Comparison of ENCODE assay signal across 17 cellular contexts in genomic region chr6:121314407-121315112, GRCh38. TPM values are rescaled to one million over a fixed set of nuclear protein-coding genes. Genes with fewer than 3 reads are reported as not detected.
A peak's percentile ranks its signal among the peaks of the same experiment; 100 is the strongest.
DNase-seq lines count a peak whose midpoint lies in the region; ATAC-seq and TF ChIP-seq lines count a peak whose summit lies in the region.
"Had no signal": no experiment of that assay in that cellular context is flagged by ENCODE, and none has a peak within 500 bp of the region (broad histone marks: within the 10 kb centered on the region; RNA-seq: fewer than 3 reads in every experiment).

No MANE protein-coding gene starts in this region.

- H3K4me1 Mint-ChIP-seq in T-helper 17 cell (no peaks in the 10 kb centered on the region), progenitor cell of endocrine pancreas (ENCODE audit: low read depth) (no peaks in the 10 kb centered on the region)
- H3K4me1 Mint-ChIP-seq: CD8-positive, alpha-beta memory T cell had no signal

- peak overlapping the region; percentile 47 to 69 (median 64) for H3K27ac ChIP-seq in transverse colon
- H3K27ac ChIP-seq in upper lobe of right lung: no peak overlapping the region
- H3K27ac ChIP-seq: BLaER1 had no signal

- peaks cover 8% of the 10 kb centered on the region for H3K4me1 ChIP-seq in mucosa of descending colon (ENCODE audit: low read depth)
- H3K4me1 ChIP-seq in transverse colon: peaks cover 0 to 32% (median 11%) of the 10 kb centered on the region in 4 donors
- H3K4me1 ChIP-seq in upper lobe of right lung: no peaks in the 10 kb centered on the region
- H3K4me1 ChIP-seq: BLaER1 had no signal

- TF ChIP-seq CTCF in mucosa of descending colon (IDR thresholded peaks at IDR 0.05) (no peak), transverse colon (IDR thresholded peaks at IDR 0.05) (no peak), progenitor cell of endocrine pancreas (IDR thresholded peaks at IDR 0.05; ENCODE audit: unreplicated experiment) (no peak), upper lobe of right lung (IDR thresholded peaks at IDR 0.05) (no peak)

- H3K36me3 Mint-ChIP-seq in T-helper 17 cell (ENCODE audit: low read depth) (peaks cover 3% of the 10 kb centered on the region), progenitor cell of endocrine pancreas (ENCODE audit: insufficient read depth) (peaks cover 8% of the 10 kb centered on the region)
- H3K36me3 Mint-ChIP-seq: CD14-positive monocyte had no signal

- ATAC-seq in T-helper 17 cell: no peak
- peak; percentile 98 for ATAC-seq in mucosa of descending colon
- ATAC-seq in upper lobe of right lung: no peak

- peaks cover 4% of the 10 kb centered on the region for H3K9me3 Mint-ChIP-seq in progenitor cell of endocrine pancreas (ENCODE audit: low read depth)
- H3K9me3 Mint-ChIP-seq: CD8-positive, alpha-beta memory T cell had no signal

- no peaks in the 10 kb centered on the region for H3K27me3 Mint-ChIP-seq in T-helper 17 cell
- H3K27me3 Mint-ChIP-seq in progenitor cell of endocrine pancreas: no peaks in the 10 kb centered on the region
- H3K27me3 Mint-ChIP-seq: B cell; CD4-positive, alpha-beta T cell; CD8-positive, alpha-beta memory T cell had no signal

- peak overlapping the region; percentile 59 for H3K27ac Mint-ChIP-seq in T-helper 17 cell
- H3K27ac Mint-ChIP-seq in progenitor cell of endocrine pancreas: no peak overlapping the region
- H3K27ac Mint-ChIP-seq: B cell; CD4-positive, alpha-beta T cell had no signal

- H3K4me3 Mint-ChIP-seq in T-helper 17 cell (no peak overlapping the region), progenitor cell of endocrine pancreas (ENCODE audit: low read depth) (no peak overlapping the region)
- H3K4me3 Mint-ChIP-seq: B cell; CD14-positive monocyte; CD4-positive, alpha-beta T cell; CD8-positive, alpha-beta memory T cell had no signal

- TF ChIP-seq POLR2A in transverse colon (IDR thresholded peaks at IDR 0.05): no peak

- H3K4me3 ChIP-seq in mucosa of descending colon: no peak overlapping the region
- no peak overlapping the region for H3K4me3 ChIP-seq in transverse colon
- no peak overlapping the region for H3K4me3 ChIP-seq in upper lobe of right lung
- H3K4me3 ChIP-seq: BLaER1 had no signal

- H3K9me3 ChIP-seq in T-helper 17 cell (ENCODE audit: control insufficient read depth, low read length, poor library complexity, severe bottlenecking) (no peaks in the 10 kb centered on the region), mucosa of descending colon (no peaks in the 10 kb centered on the region), transverse colon (no peaks in the 10 kb centered on the region), upper lobe of right lung (no peaks in the 10 kb centered on the region)
- H3K9me3 ChIP-seq: BLaER1 had no signal

- intact Hi-C loops in mucosa of descending colon (cut with DNase I, micrococcal nuclease) (loop anchor here in 1 of 2 donors (10.0 kb wide), 1 partner anchor 80 kb away; no protein-coding TSS in a partner anchor), transverse colon (cut with DNase I; ENCODE audit: low total_unique reads) (no loop called here), upper lobe of right lung (cut with DNase I) (no loop called here)

- WGBS in transverse colon (ENCODE audit: low coverage in 1 of 2), 2 donors: 66 to 79% methylated on average over 6 of the region's 6 CpGs

- in situ Hi-C loops in transverse colon (cut with MboI; ENCODE audit: low pct_ligation_motif_present in 1 of 4, low pct_unique_long_range_greater_than_20kb in 1 of 4, low sequenced_read_pairs in 3 of 4) (no loop called here), G401 (cut with HindIII; ENCODE audit: low sequenced_read_pairs) (loop anchor here (25.0 kb wide), 1 partner anchor 252 kb away; no protein-coding TSS in a partner anchor)

- H3K36me3 ChIP-seq in mucosa of descending colon (ENCODE audit: low read depth) (no peaks in the 10 kb centered on the region), transverse colon (no peaks in the 10 kb centered on the region), upper lobe of right lung (no peaks in the 10 kb centered on the region)

- no peak for TF ChIP-seq EP300 in transverse colon (IDR thresholded peaks at IDR 0.05; ENCODE audit: low read depth)

- H3K27me3 ChIP-seq in transverse colon (no peaks in the 10 kb centered on the region), upper lobe of right lung (no peaks in the 10 kb centered on the region)
- H3K27me3 ChIP-seq: BLaER1 had no signal

- DNase-seq in T-helper 17 cell: no peak
- DNase-seq in mucosa of descending colon: peak in 1 of 3 donors; percentile 31
- no peak for DNase-seq in transverse colon
- no peak for DNase-seq in G401 (ENCODE audit: low spot score)
- DNase-seq in progenitor cell of endocrine pancreas (ENCODE audit: low spot score, unreplicated experiment): no peak
- no peak for DNase-seq in upper lobe of right lung
- DNase-seq: CD4-positive, alpha-beta T cell; CD8-positive, alpha-beta memory T cell; DMS 273 treated with DMSO at 0.1 percent for 48 hours; DMS79; EL; GF-D8; GOT3; HCEC 1CT had no signal

RNA-seq across cellular contexts. Expression of gene TBC1D32, which starts 19.7 kb away (rescaled TPM):
- total RNA-seq in T-helper 17 cell (1 to 10 TPM; 8.6 to 9.4 TPM), mucosa of descending colon (10 to 100 TPM in 1 of 3 donors, 1 to 10 TPM in 2; 6.0 to 13.2 (median 8.6) TPM), transverse colon (10 to 100 TPM; 13.4 to 49.6 (median 22.6) TPM), progenitor cell of endocrine pancreas (13.6 and 15.4 TPM in 2 replicates), upper lobe of right lung (5.4 TPM)
- 6.6 and 11.6 TPM in 2 replicates for total RNA-seq in G401 (2014; rRNA removed; shearing (Covaris generic))
